23 cellular contexts compared by ENCODE assay signal in the genomic region with DNA sequence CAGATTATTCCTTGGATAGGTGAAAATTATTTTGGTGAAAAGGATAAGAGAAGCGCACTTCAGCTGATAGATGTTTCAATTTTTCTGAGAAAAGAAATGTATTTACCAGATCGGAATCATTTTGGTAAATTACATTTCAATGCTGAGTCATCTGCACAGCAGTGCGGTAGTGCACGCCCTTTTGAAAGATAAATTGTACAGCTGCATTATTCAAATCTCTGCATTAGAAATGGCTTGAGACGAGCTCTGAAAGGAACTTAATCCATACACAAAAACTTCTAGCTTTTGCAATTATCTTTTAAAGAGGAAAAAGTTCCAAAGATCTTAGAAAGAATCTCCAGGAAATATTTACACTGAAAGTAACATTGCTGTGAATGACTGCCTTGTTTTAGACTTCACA.
"Had no signal": no experiment of that assay in that cellular context is flagged by ENCODE, and none has a peak within 500 bp of the region (broad histone marks: within the 10 kb centered on the region; RNA-seq: fewer than 3 reads in every experiment).

No MANE protein-coding gene starts in this region.

- H3K9me3 ChIP-seq: gastroesophageal sphincter, pancreas, psoas muscle, right atrium auricular region had no signal

- H3K27me3 ChIP-seq: brain microvascular endothelial cell, gastroesophageal sphincter, heart left ventricle, pancreas, right atrium auricular region had no signal

- H3K27ac ChIP-seq: brain microvascular endothelial cell, gastroesophageal sphincter, heart left ventricle, pancreas, psoas muscle, right atrium auricular region had no signal

- H3K36me3 ChIP-seq: brain microvascular endothelial cell, gastroesophageal sphincter, heart left ventricle, pancreas, right atrium auricular region had no signal

- H3K4me3 ChIP-seq: gastroesophageal sphincter, heart left ventricle, pancreas, psoas muscle, right atrium auricular region had no signal

- FAIRE-seq: colon, islet of Langerhans, pancreas had no signal

- ATAC-seq: activated T-helper 17 cell treated with anti-CD3 and anti-CD28 coated beads, Interleukin-2, amount 50 U/mL, for 72 hours; gastroesophageal sphincter; heart left ventricle; left cardiac atrium; natural killer cell treated with Interleukin-12 subunit alpha and Interleukin-12 subunit beta and Interleukin-15 and Interleukin-18, amount 100 ng/mL, for 72 hours; pancreas; psoas muscle; stimulated activated naive CD8-positive, alpha-beta T cell treated with anti-CD3 and anti-CD28 coated beads, Interleukin-15, Interleukin-2, amounts not matched to agents 100 U/mL and 50 U/mL, for 24 hours had no signal

- DNase-seq: activated CD8-positive, alpha-beta memory T cell treated with anti-CD3 and anti-CD28 coated beads for 24 hours; activated CD8-positive, alpha-beta memory T cell treated with anti-CD3 and anti-CD28 coated beads, Interleukin-2, amount 50 U/mL, for 4 hours; activated naive CD4-positive, alpha-beta T cell treated with Interleukin-2 at 50 U/mL for 16 hours; activated T-cell treated with anti-CD3 and anti-CD28 coated beads, Interleukin-2, amount 50 U/mL, for 24 hours; anterior cingulate cortex; brain microvascular endothelial cell; central memory CD4-positive, alpha-beta T cell; effector memory CD4-positive, alpha-beta T cell; heart left ventricle; left cardiac atrium; midbrain; pancreas; psoas muscle; stimulated activated CD4-positive, alpha-beta T cell treated with anti-CD3 and anti-CD28 coated beads, Interleukin-12 subunit alpha, Interleukin-12 subunit beta, amount 100 ng/mL, for 4 hours; stimulated activated CD4-positive, alpha-beta T cell treated with anti-CD3 and anti-CD28 coated beads, Interleukin-4, amount 100 ng/mL, for 4 hours; stimulated activated naive CD8-positive, alpha-beta T cell treated with anti-CD3 and anti-CD28 coated beads, Interleukin-15, Interleukin-2, amounts not matched to agents 100 U/mL and 50 U/mL, for 24 hours; T-helper 9 cell had no signal

- H3K4me1 ChIP-seq: gastroesophageal sphincter, heart left ventricle, pancreas, psoas muscle, right atrium auricular region had no signal
